In the genomic region with DNA sequence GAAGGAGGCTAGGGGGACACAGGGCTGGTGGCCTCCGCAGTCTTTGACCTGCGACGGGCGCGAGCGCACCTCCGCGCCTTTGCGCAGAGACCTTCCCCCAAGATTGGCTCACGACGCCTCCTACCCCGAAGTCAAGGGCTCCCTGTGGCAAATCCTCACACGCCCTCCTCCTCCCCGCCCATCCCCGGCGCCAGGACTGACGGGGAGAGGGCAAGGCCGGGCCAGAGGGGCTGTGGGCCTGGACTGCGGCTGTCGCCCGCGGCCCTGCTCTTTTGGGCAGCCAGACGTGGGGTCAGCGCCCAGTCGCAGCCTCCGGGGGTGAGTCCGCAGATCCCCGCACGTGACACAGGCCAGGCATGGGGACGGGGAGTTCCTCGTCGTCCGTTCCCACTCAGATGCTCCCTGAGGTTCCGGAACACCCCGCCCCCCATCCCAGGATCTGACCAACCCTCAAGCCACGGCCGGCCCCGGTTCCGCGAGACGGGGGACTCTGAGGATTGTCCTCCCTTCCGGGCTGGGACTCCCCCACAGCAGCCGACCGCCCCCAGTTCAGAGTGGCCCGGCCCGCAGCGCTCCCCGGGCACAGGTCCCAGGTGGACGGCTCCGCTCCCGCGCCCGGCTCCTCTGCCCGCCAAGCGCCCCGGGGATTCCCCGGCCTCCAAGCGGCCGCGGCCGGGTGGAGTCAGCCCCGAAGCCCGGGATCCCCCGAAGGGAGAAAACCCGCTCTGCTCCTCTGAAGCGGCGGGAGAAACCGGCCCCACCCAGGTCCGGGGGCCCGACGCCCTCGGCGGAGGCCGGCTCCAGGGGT, we compare ENCODE assay signal across 1 cellular context.
TF ChIP-seq lines count a peak whose summit lies in the region.

No MANE protein-coding gene starts in this region.

TF ChIP-seq in H1, 55 proteins besides CTCF, POLR2A, EP300 and RAD21:
- no peak for TF ChIP-seq SRF (IDR thresholded peaks at IDR 0.05; ENCODE audit: low read depth, low read length)
- TF ChIP-seq, protein P1, sequence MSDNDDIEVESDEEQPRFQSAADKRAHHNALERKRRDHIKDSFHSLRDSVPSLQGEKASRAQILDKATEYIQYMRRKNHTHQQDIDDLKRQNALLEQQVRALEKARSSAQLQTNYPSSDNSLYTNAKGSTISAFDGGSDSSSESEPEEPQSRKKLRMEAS (IDR thresholded peaks at IDR 0.05): 0 out of 2 replicates have a peak, but pooled peaks have one; percentile 22
- TF ChIP-seq ASH2L (IDR thresholded peaks at IDR 0.05; ENCODE audit: low read length): peak; percentile 55
- TF ChIP-seq RNF2 (IDR thresholded peaks at IDR 0.05; ENCODE audit: borderline replicate concordance, low read depth, low read length, missing control alignments, poor library complexity, severe bottlenecking): peak; percentile 56
- peak; percentile 65 for TF ChIP-seq KDM4A (IDR thresholded peaks at IDR 0.05; ENCODE audit: low read depth, low read length, severe bottlenecking)
- peak; percentile 77; the same call in 1 of the 2 replicates for TF ChIP-seq SUZ12 (IDR thresholded peaks at IDR 0.05; ENCODE audit: low read length)
- TF ChIP-seq, protein P2, sequence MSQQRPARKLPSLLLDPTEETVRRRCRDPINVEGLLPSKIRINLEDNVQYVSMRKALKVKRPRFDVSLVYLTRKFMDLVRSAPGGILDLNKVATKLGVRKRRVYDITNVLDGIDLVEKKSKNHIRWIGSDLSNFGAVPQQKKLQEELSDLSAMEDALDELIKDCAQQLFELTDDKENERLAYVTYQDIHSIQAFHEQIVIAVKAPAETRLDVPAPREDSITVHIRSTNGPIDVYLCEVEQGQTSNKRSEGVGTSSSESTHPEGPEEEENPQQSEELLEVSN (IDR thresholded peaks at IDR 0.05): peak; percentile 88
- no peak for TF ChIP-seq POU5F1 (IDR thresholded peaks at IDR 0.05; ENCODE audit: low read depth, low read length)
- TF ChIP-seq BACH1 (IDR thresholded peaks at IDR 0.05; ENCODE audit: low read length): 0 out of 2 replicates have a peak, but pooled peaks have one; percentile 3
- 0 out of 2 replicates have a peak, but pooled peaks have one; percentile 2 for TF ChIP-seq TAF1 (IDR thresholded peaks at IDR 0.05; ENCODE audit: low read depth, low read length)
- no peak for TF ChIP-seq CTBP2 (IDR thresholded peaks at IDR 0.05; ENCODE audit: borderline replicate concordance, insufficient read depth, insufficient read length, low read length)
TF ChIP-seq in H1: peak in this region for 8.
